Comparison of ENCODE assay signal across 12 cellular contexts in the genomic region with DNA sequence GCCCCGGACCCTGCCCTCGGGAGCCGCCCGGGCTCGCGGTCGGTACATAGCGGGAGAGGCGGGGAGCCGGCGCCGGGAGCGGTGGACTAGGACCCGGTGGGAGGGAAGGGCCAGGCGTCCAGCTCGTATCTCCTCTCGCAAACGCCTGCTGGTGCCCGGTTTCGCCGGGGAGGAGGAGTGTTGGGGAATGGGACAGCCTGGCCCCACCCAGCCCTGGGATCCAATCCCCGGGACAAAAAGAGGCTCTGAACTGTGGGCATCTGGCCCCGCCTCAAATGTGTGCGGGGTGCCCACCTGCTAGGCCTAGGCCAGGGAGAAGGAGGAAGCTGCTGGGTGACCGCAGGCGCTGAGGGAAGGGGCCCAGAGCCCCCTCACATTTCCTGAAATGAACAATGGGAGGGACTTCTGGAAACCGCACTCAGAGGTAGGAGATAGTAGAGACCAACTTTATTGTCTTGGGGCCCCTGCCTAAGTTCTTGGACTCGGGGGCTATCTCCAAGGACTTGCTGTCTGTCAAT. TPM values are rescaled to one million over a fixed set of nuclear protein-coding genes. Genes with fewer than 3 reads are reported as not detected.
A peak's percentile ranks its signal among the peaks of the same experiment; 100 is the strongest.
DNase-seq lines count a peak whose midpoint lies in the region; ATAC-seq and TF ChIP-seq lines count a peak whose summit lies in the region.
"Had no signal": no experiment of that assay in that cellular context is flagged by ENCODE, and none has a peak within 500 bp of the region (broad histone marks: within the 10 kb centered on the region; RNA-seq: fewer than 3 reads in every experiment).

A gene with protein sequence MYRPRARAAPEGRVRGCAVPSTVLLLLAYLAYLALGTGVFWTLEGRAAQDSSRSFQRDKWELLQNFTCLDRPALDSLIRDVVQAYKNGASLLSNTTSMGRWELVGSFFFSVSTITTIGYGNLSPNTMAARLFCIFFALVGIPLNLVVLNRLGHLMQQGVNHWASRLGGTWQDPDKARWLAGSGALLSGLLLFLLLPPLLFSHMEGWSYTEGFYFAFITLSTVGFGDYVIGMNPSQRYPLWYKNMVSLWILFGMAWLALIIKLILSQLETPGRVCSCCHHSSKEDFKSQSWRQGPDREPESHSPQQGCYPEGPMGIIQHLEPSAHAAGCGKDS (minus strand): TSS at position 147 of the 518 bp plus-strand sequence. CDS start 99 bp downstream, at position 48.

- ATAC-seq in activated CD8-positive, alpha-beta T cell treated with anti-CD3 and anti-CD28 coated beads for 36 hours: no peak
- ATAC-seq in activated CD8-positive, alpha-beta T cell treated with anti-CD3 and anti-CD28 coated beads, Interleukin-2, amount 10 ng/mL, durations not matched to agents 7 days and 5 days: no peak
- ATAC-seq in left lung: no peak

- peaks cover 2% of the 10 kb centered on the region for H3K4me1 Mint-ChIP-seq in activated CD8-positive, alpha-beta T cell treated with anti-CD3 and anti-CD28 coated beads for 36 hours (ENCODE audit: low read depth)
- peaks cover 18% of the 10 kb centered on the region for H3K4me1 Mint-ChIP-seq in activated CD8-positive, alpha-beta T cell treated with anti-CD3 and anti-CD28 coated beads, Interleukin-2, amount 10 ng/mL, durations not matched to agents 7 days and 5 days (ENCODE audit: low read depth)
- peaks cover 8% of the 10 kb centered on the region for H3K4me1 Mint-ChIP-seq in activated naive CD4-positive, alpha-beta T cell treated with anti-CD3 and anti-CD28 coated beads, Interleukin-2, amount 10 ng/mL, durations not matched to agents 7 days and 5 days

- H3K27ac ChIP-seq in left lung: no peak within 1 kb of the TSS
- H3K27ac ChIP-seq in testis: no peak within 1 kb of the TSS

- CTCF ChIA-PET in activated CD8-positive, alpha-beta T cell treated with anti-CD3 and anti-CD28 coated beads for 36 hours (lab: Charles Lee): interaction anchor here (1.0 to 2.1 kb wide), 2 partner anchors 148 to 311 kb away, joined by 3 to 5 read pairs; no protein-coding TSS in a partner anchor
- CTCF ChIA-PET in activated CD8-positive, alpha-beta T cell treated with anti-CD3 and anti-CD28 coated beads, Interleukin-2, amount 10 ng/mL, durations not matched to agents 7 days and 5 days (lab: Charles Lee): interaction anchor here (1.2 to 1.6 kb wide), 2 partner anchors 11 to 148 kb away, joined by 3 to 4 read pairs; no protein-coding TSS in a partner anchor
- CTCF ChIA-PET in activated naive CD4-positive, alpha-beta T cell treated with anti-CD3 and anti-CD28 coated beads, Interleukin-2, amount 10 ng/mL, durations not matched to agents 7 days and 5 days (lab: Charles Lee): interaction anchor here (17.8 kb wide), 1 partner anchor 146 kb away, joined by 410 read pairs; no protein-coding TSS in a partner anchor

- H3K36me3 ChIP-seq in left lung (no peaks in the 10 kb centered on the region), testis (ENCODE audit: low read depth, missing control alignments) (no peaks in the 10 kb centered on the region)

- H3K4me1 ChIP-seq in left lung (peaks cover 8 to 21% of the 10 kb centered on the region in 2 donors), testis (peaks cover 9% of the 10 kb centered on the region)

- TF ChIP-seq POLR2A in testis (IDR thresholded peaks at IDR 0.05): no peak

- H3K9me3 ChIP-seq in left lung: no peaks in the 10 kb centered on the region
- H3K9me3 ChIP-seq in testis: no peaks in the 10 kb centered on the region

- H3K36me3 Mint-ChIP-seq in activated CD8-positive, alpha-beta T cell treated with anti-CD3 and anti-CD28 coated beads for 36 hours (ENCODE audit: low read depth): no peaks in the 10 kb centered on the region
- H3K36me3 Mint-ChIP-seq in activated CD8-positive, alpha-beta T cell treated with anti-CD3 and anti-CD28 coated beads, Interleukin-2, amount 10 ng/mL, durations not matched to agents 7 days and 5 days (ENCODE audit: low read depth): no peaks in the 10 kb centered on the region
- no peaks in the 10 kb centered on the region for H3K36me3 Mint-ChIP-seq in activated naive CD4-positive, alpha-beta T cell treated with anti-CD3 and anti-CD28 coated beads, Interleukin-2, amount 10 ng/mL, durations not matched to agents 7 days and 5 days

- H3K4me3 ChIP-seq in left lung: peak within 1 kb of the TSS; percentile 3 to 30
- peak within 1 kb of the TSS; percentile 39 to 57 for H3K4me3 ChIP-seq in testis

- TF ChIP-seq CTCF in activated CD8-positive, alpha-beta T cell treated with anti-CD3 and anti-CD28 coated beads for 36 hours (IDR thresholded peaks at IDR 0.05): no peak
- no peak for TF ChIP-seq CTCF in left lung (IDR thresholded peaks at IDR 0.05)
- no peak for TF ChIP-seq CTCF in testis (IDR thresholded peaks at IDR 0.05)

- H3K9me3 Mint-ChIP-seq in activated CD8-positive, alpha-beta T cell treated with anti-CD3 and anti-CD28 coated beads for 36 hours: no peaks in the 10 kb centered on the region
- no peaks in the 10 kb centered on the region for H3K9me3 Mint-ChIP-seq in activated CD8-positive, alpha-beta T cell treated with anti-CD3 and anti-CD28 coated beads, Interleukin-2, amount 10 ng/mL, durations not matched to agents 7 days and 5 days (ENCODE audit: insufficient read depth)
- H3K9me3 Mint-ChIP-seq in activated naive CD4-positive, alpha-beta T cell treated with anti-CD3 and anti-CD28 coated beads, Interleukin-2, amount 10 ng/mL, durations not matched to agents 7 days and 5 days: no peaks in the 10 kb centered on the region

- H3K27me3 ChIP-seq in left lung (peaks cover 22 to 59% of the 10 kb centered on the region in 2 donors), testis (no peaks in the 10 kb centered on the region)

- no peak within 1 kb of the TSS for H3K27ac Mint-ChIP-seq in activated CD8-positive, alpha-beta T cell treated with anti-CD3 and anti-CD28 coated beads for 36 hours
- H3K27ac Mint-ChIP-seq in activated CD8-positive, alpha-beta T cell treated with anti-CD3 and anti-CD28 coated beads, Interleukin-2, amount 10 ng/mL, durations not matched to agents 7 days and 5 days: no peak within 1 kb of the TSS
- no peak within 1 kb of the TSS for H3K27ac Mint-ChIP-seq in activated naive CD4-positive, alpha-beta T cell treated with anti-CD3 and anti-CD28 coated beads, Interleukin-2, amount 10 ng/mL, durations not matched to agents 7 days and 5 days

- H3K4me3 Mint-ChIP-seq in activated CD8-positive, alpha-beta T cell treated with anti-CD3 and anti-CD28 coated beads for 36 hours: no peak within 1 kb of the TSS
- H3K4me3 Mint-ChIP-seq in activated CD8-positive, alpha-beta T cell treated with anti-CD3 and anti-CD28 coated beads, Interleukin-2, amount 10 ng/mL, durations not matched to agents 7 days and 5 days: no peak within 1 kb of the TSS
- no peak within 1 kb of the TSS for H3K4me3 Mint-ChIP-seq in activated naive CD4-positive, alpha-beta T cell treated with anti-CD3 and anti-CD28 coated beads, Interleukin-2, amount 10 ng/mL, durations not matched to agents 7 days and 5 days

- WGBS in testis, 2 donors: 11 to 27% methylated on average over 10 to 28 of the region's 28 CpGs

- intact Hi-C loops in activated CD8-positive, alpha-beta T cell treated with anti-CD3 and anti-CD28 coated beads for 36 hours (cut with micrococcal nuclease): no loop called here
- intact Hi-C loops in left lung (cut with DNase I): no loop called here
- intact Hi-C loops in testis (cut with DNase I; ENCODE audit: low total_unique reads): no loop called here

- DNase-seq in activated CD8-positive, alpha-beta T cell treated with anti-CD3 and anti-CD28 coated beads for 36 hours: peak; percentile 11
- DNase-seq in activated CD8-positive, alpha-beta T cell treated with anti-CD3 and anti-CD28 coated beads, Interleukin-2, amount 10 ng/mL, durations not matched to agents 7 days and 5 days: no peak
- DNase-seq in UCSD-AML1 (lab: John Stamatoyannopoulos, UW; ENCODE audit: unreplicated experiment) (peak; percentile 78), left lung (peak in 1 of 2 donors; percentile 82), testis (no peak), NCI-H446 (lab: John Stamatoyannopoulos, UW) (no peak), NCI-H2107 treated with DMSO at 0.1 percent for 48 hours (lab: John Stamatoyannopoulos, UW; ENCODE audit: unreplicated experiment) (no peak)
- DNase-seq in activated naive CD4-positive, alpha-beta T cell treated with anti-CD3 and anti-CD28 coated beads, Interleukin-2, amount 10 ng/mL, durations not matched to agents 7 days and 5 days: no peak
- DNase-seq: cortex of kidney, NCI-H1105 had no signal

- H3K27me3 Mint-ChIP-seq in activated CD8-positive, alpha-beta T cell treated with anti-CD3 and anti-CD28 coated beads for 36 hours: peaks cover 39% of the 10 kb centered on the region
- peaks cover 55% of the 10 kb centered on the region for H3K27me3 Mint-ChIP-seq in activated CD8-positive, alpha-beta T cell treated with anti-CD3 and anti-CD28 coated beads, Interleukin-2, amount 10 ng/mL, durations not matched to agents 7 days and 5 days (ENCODE audit: low read depth)
- H3K27me3 Mint-ChIP-seq in activated naive CD4-positive, alpha-beta T cell treated with anti-CD3 and anti-CD28 coated beads, Interleukin-2, amount 10 ng/mL, durations not matched to agents 7 days and 5 days: peaks cover 95% of the 10 kb centered on the region

- POLR2A ChIA-PET in activated CD8-positive, alpha-beta T cell treated with anti-CD3 and anti-CD28 coated beads for 36 hours (lab: Charles Lee): no interaction called here
- POLR2A ChIA-PET in activated CD8-positive, alpha-beta T cell treated with anti-CD3 and anti-CD28 coated beads, Interleukin-2, amount 10 ng/mL, durations not matched to agents 7 days and 5 days (lab: Charles Lee): no interaction called here

RNA-seq across cellular contexts. Expression of the gene that starts here (rescaled TPM):
- total RNA-seq in activated CD8-positive, alpha-beta T cell treated with anti-CD3 and anti-CD28 coated beads for 36 hours: not detected
- not detected for total RNA-seq in activated CD8-positive, alpha-beta T cell treated with anti-CD3 and anti-CD28 coated beads, Interleukin-2, amount 10 ng/mL, durations not matched to agents 7 days and 5 days
- total RNA-seq in left lung (1 to 10 TPM; 4.8 to 5.2 TPM), testis (under 1 TPM; 0.37 to 0.47 TPM)
- polyA plus RNA-seq in testis (ENCODE audit: insufficient read depth, low read depth, low replicate concordance): 0.32 TPM
- polyA plus RNA-seq: BJ, keratinocyte had no signal

Comparison
In these comparisons a context has a peak if more than half of its experiments do, and no peak if none do; other contexts are left out.
1. Peak in DNase-seq in activated CD8-positive, alpha-beta T cell treated with anti-CD3 and anti-CD28 coated beads for 36 hours; RNA of the gene not detected or under 1 TPM.